In the genomic region with DNA sequence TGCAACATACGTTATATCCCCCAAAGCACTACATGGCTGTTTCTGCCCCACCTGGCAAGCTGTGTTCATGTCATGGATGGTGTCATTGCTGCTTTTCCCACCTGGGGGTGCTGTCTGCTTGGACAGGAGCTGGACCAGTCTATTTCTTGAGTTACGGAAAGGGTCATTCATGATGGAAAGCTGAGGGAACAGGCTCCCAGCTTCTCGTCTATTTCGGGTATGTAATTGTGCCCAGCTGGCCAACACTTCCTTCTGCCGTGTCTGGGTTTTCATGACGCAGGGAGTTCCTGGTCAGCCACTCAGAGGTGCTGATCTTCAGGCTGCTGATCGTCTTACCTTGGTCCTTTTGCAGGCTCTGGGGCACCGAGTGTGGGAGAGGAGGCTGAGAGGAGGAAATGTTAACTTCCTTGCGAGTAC, we compare ENCODE assay signal across 9 cellular contexts. TPM values are rescaled to one million over a fixed set of nuclear protein-coding genes. Genes with fewer than 3 reads are reported as not detected.
DNase-seq lines count a peak whose midpoint lies in the region; ATAC-seq, FAIRE-seq and TF ChIP-seq lines count a peak whose summit lies in the region.
"Had no signal": no experiment of that assay in that cellular context is flagged by ENCODE, and none has a peak within 500 bp of the region (broad histone marks: within the 10 kb centered on the region; RNA-seq: fewer than 3 reads in every experiment).

No MANE protein-coding gene starts in this region.

- DNase-seq in AG08396 (ENCODE audit: low spot score) (peak; percentile 19), GM20000 (ENCODE audit: low spot score) (no peak), RPMI7951 (ENCODE audit: low read depth) (peak; percentile 66), fibroblast of mammary gland (ENCODE audit: low read depth) (peak; percentile 50), osteoblast (ENCODE audit: insufficient read length, low spot score, missing footprints) (peak; percentile 89), NCI-H1105 (lab: John Stamatoyannopoulos, UW) (no peak), HTR-8/SVneo (ENCODE audit: insufficient read length, low spot score) (no peak)

- H3K79me2 ChIP-seq in osteoblast (ENCODE audit: insufficient read depth, low read length), result no peaks in the 10 kb centered on the region

- H3K9me3 ChIP-seq in osteoblast (ENCODE audit: low read depth, low read length), result no peaks in the 10 kb centered on the region

- H2AFZ ChIP-seq in osteoblast (ENCODE audit: low read length), result peak overlapping the region; percentile 48

- FAIRE-seq in HTR-8/SVneo (lab: Jason Lieb, UNC), result no peak

- no peaks in the 10 kb centered on the region for H4K20me1 ChIP-seq in osteoblast (ENCODE audit: insufficient read depth, low read length)

- no peaks in the 10 kb centered on the region for H3K36me3 ChIP-seq in osteoblast (ENCODE audit: insufficient read depth, low read length)

- H3K4me3 ChIP-seq in fibroblast of mammary gland (ENCODE audit: control insufficient read depth, low read depth, low read length), result no peak overlapping the region
- H3K4me3 ChIP-seq in osteoblast (ENCODE audit: insufficient read depth, low read length), result no peak overlapping the region

- ATAC-seq in HG02588 (IDR thresholded peaks at IDR 0.05; ENCODE audit: unreplicated experiment), result no peak

- peak overlapping the region; percentile 62 for H3K4me2 ChIP-seq in osteoblast (ENCODE audit: insufficient read depth, low read length)

- H3K4me1 ChIP-seq in osteoblast (ENCODE audit: insufficient read depth, low read length), result peaks cover 16% of the 10 kb centered on the region

- TF ChIP-seq CTCF in GM20000 (IDR thresholded peaks at IDR 0.05; ENCODE audit: extremely low read depth, missing control alignments), result peak; percentile 67
- peak; percentile 75 for TF ChIP-seq CTCF in fibroblast of mammary gland (conservative IDR thresholded peaks at IDR 0.05; ENCODE audit: control insufficient read depth, insufficient read depth, low read depth, low read length)
- peak; percentile 86 for TF ChIP-seq CTCF in osteoblast (IDR thresholded peaks at IDR 0.05; ENCODE audit: extremely low read depth, low read depth, low read length)

- H3K27me3 ChIP-seq in osteoblast (ENCODE audit: insufficient read depth, low read length), result no peaks in the 10 kb centered on the region

- no peak overlapping the region for H3K27ac ChIP-seq in osteoblast (ENCODE audit: low read depth, low read length)
- H3K27ac ChIP-seq: epithelial cell of prostate had no signal

RNA-seq across cellular contexts. Expression of a gene that starts 8.6 kb away (rescaled TPM):
- not detected in 2 replicates for total RNA-seq in RPMI7951 (2014; rRNA removed; shearing (Covaris generic))
- total RNA-seq in osteoblast, result not detected in 2 replicates

Comparison
In these comparisons a context has a peak if more than half of its experiments do, and no peak if none do; other contexts are left out.
1. DNase-seq: peak in AG08396 (single experiment), RPMI7951 (single experiment), fibroblast of mammary gland (single experiment) and osteoblast (single experiment); none in GM20000 (single experiment), NCI-H1105 (single experiment) and HTR-8/SVneo (single experiment).
2. Peak in every context shown above with its lines, with median percentiles within 50 percentile points of each other: CTCF ChIP-seq.